Comparison of ENCODE assay signal across 38 cellular contexts in the genomic region with DNA sequence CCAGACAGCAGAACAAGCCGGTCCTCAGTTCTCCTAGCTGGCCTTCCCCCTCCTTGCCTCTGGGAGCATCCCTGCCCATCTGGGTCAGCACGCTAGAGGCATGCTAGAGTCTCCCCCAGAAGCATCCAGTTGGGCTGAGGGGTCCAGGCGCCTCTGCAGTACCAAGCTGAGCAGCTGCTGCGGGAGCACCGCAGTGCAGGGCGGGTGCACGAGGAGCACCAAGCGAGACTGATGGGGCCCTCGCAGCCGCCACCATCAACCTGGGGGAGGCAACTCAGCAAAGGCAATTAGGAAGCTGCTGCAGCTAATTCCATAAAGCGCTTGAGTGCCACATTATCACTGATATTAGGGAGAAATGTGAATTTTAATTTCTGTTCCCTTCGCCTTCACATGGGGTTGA. TPM values are rescaled to one million over a fixed set of nuclear protein-coding genes. Genes with fewer than 3 reads are reported as not detected.
"Had no signal": no experiment of that assay in that cellular context is flagged by ENCODE, and none has a peak within 500 bp of the region (broad histone marks: within the 10 kb centered on the region; RNA-seq: fewer than 3 reads in every experiment).

No MANE protein-coding gene starts in this region.

- H3K4me1 ChIP-seq: adrenal gland, body of pancreas, colonic mucosa, foreskin keratinocyte had no signal

- H3K27ac Mint-ChIP-seq: activated CD4-positive, alpha-beta memory T cell treated with anti-CD3 and anti-CD28 coated beads for 36 hours; activated CD4-positive, alpha-beta T cell treated with anti-CD3 and anti-CD28 coated beads for 36 hours; activated CD4-positive, alpha-beta T cell treated with anti-CD3 and anti-CD28 coated beads, Interleukin-2, amount 10 ng/mL, durations not matched to agents 24 days and 14 days; activated CD8-positive, alpha-beta memory T cell treated with anti-CD3 and anti-CD28 coated beads, Interleukin-2, amount 10 ng/mL, durations not matched to agents 7 days and 5 days; activated CD8-positive, alpha-beta T cell treated with anti-CD3 and anti-CD28 coated beads, Interleukin-2, amount 10 ng/mL, durations not matched to agents 7 days and 5 days; activated naive CD4-positive, alpha-beta T cell treated with anti-CD3 and anti-CD28 coated beads for 36 hours; activated naive CD4-positive, alpha-beta T cell treated with anti-CD3 and anti-CD28 coated beads, Interleukin-2, amount 50 U/mL, for 24 hours; activated naive CD8-positive, alpha-beta T cell treated with anti-CD3 and anti-CD28 coated beads for 36 hours; activated naive CD8-positive, alpha-beta T cell treated with anti-CD3 and anti-CD28 coated beads, Interleukin-2, amount 50 U/mL, for 24 hours; activated T-helper 1 cell treated with anti-CD3 and anti-CD28 coated beads, Interleukin-12 subunit alpha, Interleukin-12 subunit beta, Interleukin-2, Interleukin-4 antibody, amounts not matched to agents 30 ng/mL and 10 ng/mL and 1 ng/mL, durations not matched to agents 14 hours and 24 hours and 36 hours; activated T-helper 2 cell treated with anti-CD3 and anti-CD28 coated beads, Interferon-gamma antibody, Interleukin-2, Interleukin-4, amounts not matched to agents 10 μg/mL and 5 μg/mL and 100 μg/mL, durations not matched to agents 14 hours and 24 hours and 36 hours; T-helper 17 cell; T-helper 2 cell treated with Interferon-gamma antibody and Interleukin-4, amounts not matched to agents 5 μg/mL and 100 μg/mL, for 36 hours had no signal

- H3K36me3 Mint-ChIP-seq: activated CD4-positive, alpha-beta memory T cell treated with anti-CD3 and anti-CD28 coated beads for 36 hours; activated CD8-positive, alpha-beta memory T cell treated with anti-CD3 and anti-CD28 coated beads, Interleukin-2, amount 10 ng/mL, durations not matched to agents 7 days and 5 days; activated naive CD4-positive, alpha-beta T cell treated with anti-CD3 and anti-CD28 coated beads, Interleukin-2, amount 50 U/mL, for 24 hours; activated naive CD8-positive, alpha-beta T cell treated with anti-CD3 and anti-CD28 coated beads for 36 hours had no signal

- H3K4me3 Mint-ChIP-seq: activated CD4-positive, alpha-beta memory T cell treated with anti-CD3 and anti-CD28 coated beads for 36 hours; activated CD4-positive, alpha-beta T cell treated with anti-CD3 and anti-CD28 coated beads for 36 hours; activated CD4-positive, alpha-beta T cell treated with anti-CD3 and anti-CD28 coated beads, Interleukin-2, amount 10 ng/mL, durations not matched to agents 24 days and 14 days; activated CD8-positive, alpha-beta memory T cell treated with anti-CD3 and anti-CD28 coated beads, Interleukin-2, amount 10 ng/mL, durations not matched to agents 7 days and 5 days; activated CD8-positive, alpha-beta T cell treated with anti-CD3 and anti-CD28 coated beads, Interleukin-2, amount 10 ng/mL, durations not matched to agents 7 days and 5 days; activated naive CD4-positive, alpha-beta T cell treated with anti-CD3 and anti-CD28 coated beads for 36 hours; activated naive CD4-positive, alpha-beta T cell treated with anti-CD3 and anti-CD28 coated beads, Interleukin-2, amount 50 U/mL, for 24 hours; activated naive CD8-positive, alpha-beta T cell treated with anti-CD3 and anti-CD28 coated beads for 36 hours; activated naive CD8-positive, alpha-beta T cell treated with anti-CD3 and anti-CD28 coated beads, Interleukin-2, amount 50 U/mL, for 24 hours; activated T-helper 1 cell treated with anti-CD3 and anti-CD28 coated beads, Interleukin-12 subunit alpha, Interleukin-12 subunit beta, Interleukin-2, Interleukin-4 antibody, amounts not matched to agents 30 ng/mL and 10 ng/mL and 1 ng/mL, durations not matched to agents 14 hours and 24 hours and 36 hours; T-helper 17 cell; T-helper 2 cell treated with Interferon-gamma antibody and Interleukin-4, amounts not matched to agents 5 μg/mL and 100 μg/mL, for 36 hours had no signal

- H3K9me3 ChIP-seq: adrenal gland, body of pancreas, colonic mucosa, gastrocnemius medialis, heart right ventricle had no signal

- H3K4me1 Mint-ChIP-seq: activated CD4-positive, alpha-beta T cell treated with anti-CD3 and anti-CD28 coated beads for 36 hours; activated CD4-positive, alpha-beta T cell treated with anti-CD3 and anti-CD28 coated beads, Interleukin-2, amount 10 ng/mL, durations not matched to agents 24 days and 14 days; activated CD8-positive, alpha-beta memory T cell treated with anti-CD3 and anti-CD28 coated beads, Interleukin-2, amount 10 ng/mL, durations not matched to agents 7 days and 5 days; activated naive CD4-positive, alpha-beta T cell treated with anti-CD3 and anti-CD28 coated beads, Interleukin-2, amount 50 U/mL, for 24 hours; activated naive CD8-positive, alpha-beta T cell treated with anti-CD3 and anti-CD28 coated beads for 36 hours; activated naive CD8-positive, alpha-beta T cell treated with anti-CD3 and anti-CD28 coated beads, Interleukin-2, amount 50 U/mL, for 24 hours had no signal

- H3K4me3 ChIP-seq: adrenal gland, body of pancreas, colonic mucosa, gastrocnemius medialis, heart right ventricle had no signal

- H3K27ac ChIP-seq: adrenal gland, body of pancreas, colonic mucosa, foreskin keratinocyte, gastrocnemius medialis, heart right ventricle, WERI-Rb-1 had no signal

- DNase-seq: activated CD4-positive, alpha-beta memory T cell treated with anti-CD3 and anti-CD28 coated beads for 36 hours; activated CD4-positive, alpha-beta T cell treated with anti-CD3 and anti-CD28 coated beads for 36 hours; activated CD4-positive, alpha-beta T cell treated with anti-CD3 and anti-CD28 coated beads, Interleukin-2, amount 10 ng/mL, durations not matched to agents 24 days and 14 days; activated CD4-positive, CD25-positive, alpha-beta regulatory T cell; activated CD4-positive, CD25-positive, alpha-beta regulatory T cell treated with anti-CD3 and anti-CD28 coated beads, Interleukin-2, amount 50 U/mL, for 72 hours; activated CD8-positive, alpha-beta memory T cell treated with anti-CD3 and anti-CD28 coated beads, Interleukin-2, amount 10 ng/mL, durations not matched to agents 7 days and 5 days; activated CD8-positive, alpha-beta memory T cell treated with anti-CD3 and anti-CD28 coated beads, Interleukin-2, amount 50 U/mL, for 4 hours; activated CD8-positive, alpha-beta T cell treated with anti-CD3 and anti-CD28 coated beads, Interleukin-2, amount 10 ng/mL, durations not matched to agents 7 days and 5 days; activated effector memory CD4-positive, alpha-beta T cell treated with anti-CD3 and anti-CD28 coated beads, Interleukin-2, amount 50 U/mL, for 16 hours; activated naive CD4-positive, alpha-beta T cell treated with anti-CD3 and anti-CD28 coated beads for 36 hours; activated naive CD8-positive, alpha-beta T cell treated with anti-CD3 and anti-CD28 coated beads for 36 hours; activated naive CD8-positive, alpha-beta T cell treated with anti-CD3 and anti-CD28 coated beads, Interleukin-2, amount 50 U/mL, for 24 hours; activated T-cell treated with anti-CD3 and anti-CD28 coated beads, Interleukin-2, amount 50 U/mL, for 1 hour; activated T-cell treated with anti-CD3 and anti-CD28 coated beads, Interleukin-2, amount 50 U/mL, for 48 hours; adrenal gland; amygdala; aorta; body of pancreas; central memory CD4-positive, alpha-beta T cell; cerebellar nuclear complex; colonic mucosa; effector CD8-positive, alpha-beta T cell; foreskin keratinocyte; gastrocnemius medialis; glutamatergic neuron; heart right ventricle; T-helper 1 cell; T-helper 17 cell; T1000; WERI-Rb-1 had no signal

- ATAC-seq: activated CD4-positive, alpha-beta T cell treated with anti-CD3 and anti-CD28 coated beads for 36 hours; activated CD8-positive, alpha-beta memory T cell treated with anti-CD3 and anti-CD28 coated beads, Interleukin-2, amount 10 ng/mL, durations not matched to agents 7 days and 5 days; activated CD8-positive, alpha-beta T cell treated with anti-CD3 and anti-CD28 coated beads, Interleukin-2, amount 10 ng/mL, durations not matched to agents 7 days and 5 days; activated naive CD8-positive, alpha-beta T cell treated with anti-CD3 and anti-CD28 coated beads, Interleukin-2, amount 50 U/mL, for 24 hours; body of pancreas; esophagus mucosa; foreskin keratinocyte; gastrocnemius medialis; T-helper 17 cell had no signal

- H3K9me3 Mint-ChIP-seq: activated CD4-positive, alpha-beta memory T cell treated with anti-CD3 and anti-CD28 coated beads for 36 hours; activated CD4-positive, alpha-beta T cell treated with anti-CD3 and anti-CD28 coated beads, Interleukin-2, amount 10 ng/mL, durations not matched to agents 24 days and 14 days; activated naive CD4-positive, alpha-beta T cell treated with anti-CD3 and anti-CD28 coated beads for 36 hours; activated naive CD4-positive, alpha-beta T cell treated with anti-CD3 and anti-CD28 coated beads, Interleukin-2, amount 50 U/mL, for 24 hours; activated naive CD8-positive, alpha-beta T cell treated with anti-CD3 and anti-CD28 coated beads for 36 hours; activated naive CD8-positive, alpha-beta T cell treated with anti-CD3 and anti-CD28 coated beads, Interleukin-2, amount 50 U/mL, for 24 hours; activated T-helper 1 cell treated with anti-CD3 and anti-CD28 coated beads, Interleukin-12 subunit alpha, Interleukin-12 subunit beta, Interleukin-2, Interleukin-4 antibody, amounts not matched to agents 30 ng/mL and 10 ng/mL and 1 ng/mL, durations not matched to agents 14 hours and 24 hours and 36 hours; activated T-helper 2 cell treated with anti-CD3 and anti-CD28 coated beads, Interferon-gamma antibody, Interleukin-2, Interleukin-4, amounts not matched to agents 10 μg/mL and 5 μg/mL and 100 μg/mL, durations not matched to agents 14 hours and 24 hours and 36 hours; T-helper 2 cell treated with Interferon-gamma antibody and Interleukin-4, amounts not matched to agents 5 μg/mL and 100 μg/mL, for 36 hours had no signal

- H3K27me3 ChIP-seq: adrenal gland, body of pancreas, colonic mucosa, foreskin keratinocyte, gastrocnemius medialis, heart right ventricle had no signal

- H3K27me3 Mint-ChIP-seq: activated CD4-positive, alpha-beta memory T cell treated with anti-CD3 and anti-CD28 coated beads for 36 hours; activated CD4-positive, alpha-beta T cell treated with anti-CD3 and anti-CD28 coated beads, Interleukin-2, amount 10 ng/mL, durations not matched to agents 24 days and 14 days; activated CD8-positive, alpha-beta memory T cell treated with anti-CD3 and anti-CD28 coated beads, Interleukin-2, amount 10 ng/mL, durations not matched to agents 7 days and 5 days; activated naive CD4-positive, alpha-beta T cell treated with anti-CD3 and anti-CD28 coated beads, Interleukin-2, amount 50 U/mL, for 24 hours; activated naive CD8-positive, alpha-beta T cell treated with anti-CD3 and anti-CD28 coated beads, Interleukin-2, amount 50 U/mL, for 24 hours had no signal

RNA-seq across cellular contexts. Expression of a gene that starts 12.4 kb away (rescaled TPM):
- total RNA-seq: activated CD4-positive, alpha-beta memory T cell treated with anti-CD3 and anti-CD28 coated beads for 36 hours; activated CD4-positive, alpha-beta T cell treated with anti-CD3 and anti-CD28 coated beads for 36 hours; activated CD4-positive, alpha-beta T cell treated with anti-CD3 and anti-CD28 coated beads, Interleukin-2, amount 10 ng/mL, durations not matched to agents 24 days and 14 days; activated CD8-positive, alpha-beta memory T cell treated with anti-CD3 and anti-CD28 coated beads for 36 hours; activated CD8-positive, alpha-beta memory T cell treated with anti-CD3 and anti-CD28 coated beads, Interleukin-2, amount 10 ng/mL, durations not matched to agents 7 days and 5 days; activated CD8-positive, alpha-beta T cell treated with anti-CD3 and anti-CD28 coated beads, Interleukin-2, amount 10 ng/mL, durations not matched to agents 7 days and 5 days; activated naive CD4-positive, alpha-beta T cell treated with anti-CD3 and anti-CD28 coated beads for 36 hours; activated naive CD8-positive, alpha-beta T cell treated with anti-CD3 and anti-CD28 coated beads for 36 hours; activated T-helper 1 cell treated with anti-CD3 and anti-CD28 coated beads, Interleukin-12 subunit alpha, Interleukin-12 subunit beta, Interleukin-2, Interleukin-4 antibody, amounts not matched to agents 30 ng/mL and 10 ng/mL and 1 ng/mL, durations not matched to agents 14 hours and 24 hours and 36 hours; activated T-helper 2 cell treated with anti-CD3 and anti-CD28 coated beads, Interferon-gamma antibody, Interleukin-2, Interleukin-4, amounts not matched to agents 10 μg/mL and 5 μg/mL and 100 μg/mL, durations not matched to agents 14 hours and 24 hours and 36 hours; body of pancreas; dermis microvascular lymphatic vessel endothelial cell; endothelial cell of umbilical vein had no signal
